ENCODE assay signal across 20 cellular contexts in genomic region chr18:11237484-11237883, GRCh38.
DNase-seq lines count a peak whose midpoint lies in the region; ATAC-seq, FAIRE-seq and TF ChIP-seq lines count a peak whose summit lies in the region.
"Had no signal": no experiment of that assay in that cellular context is flagged by ENCODE, and none has a peak within 500 bp of the region (broad histone marks: within the 10 kb centered on the region; RNA-seq: fewer than 3 reads in every experiment).

No MANE protein-coding gene starts in this region.

- no peaks in the 10 kb centered on the region for H3K36me3 ChIP-seq in BLaER1

- peak overlapping the region; percentile 66 for H3K4me2 ChIP-seq in BLaER1

- no peak overlapping the region; the same call in 1 of the 2 replicates for H3K27ac ChIP-seq in BLaER1
- H3K27ac ChIP-seq: 22Rv1, GM23248 had no signal

- no peaks in the 10 kb centered on the region for H3K27me3 ChIP-seq in BLaER1

- no peak overlapping the region for H3K9ac ChIP-seq in BLaER1
- H3K9ac ChIP-seq: GM23248 had no signal

- no peak for TF ChIP-seq POLR2A in GM12891 (IDR thresholded peaks at IDR 0.05; ENCODE audit: low read depth, low read length)

- no peak for ATAC-seq in HG03097 (IDR thresholded peaks at IDR 0.05; ENCODE audit: low FRiP score, unreplicated experiment)

- DNase-seq in GM12891 (ENCODE audit: insufficient read length, low spot score) (no peak), MV-4-11 (lab: John Stamatoyannopoulos, UW) (peak; percentile 63), NCI-H1092 treated with DMSO at 0.1 percent for 48 hours (lab: John Stamatoyannopoulos, UW) (no peak)
- DNase-seq in stimulated activated CD4-positive, alpha-beta T cell treated with anti-CD3 and anti-CD28 coated beads, Interleukin-4, amount 100 ng/mL, for 24 hours, result no peak
- DNase-seq: C1 segment of cervical spinal cord; Calu3; CD4-positive, alpha-beta memory T cell; COR-L47; DMS53; DMS79 treated with DMSO at 0.1 percent for 48 hours; GF-D8; GM23248; H7; HCEC 1CT had no signal

- no peaks in the 10 kb centered on the region for H4K20me1 ChIP-seq in BLaER1

- H3K4me3 ChIP-seq in BLaER1, result no peak overlapping the region
- H3K4me3 ChIP-seq: GM23248 had no signal

- H3K4me1 ChIP-seq in BLaER1, result peaks cover 17% of the 10 kb centered on the region

- no peak for FAIRE-seq in GM12891 (lab: Jason Lieb, UNC)
- FAIRE-seq: A204.1, GM18507, H1 had no signal

- H3K9me3 ChIP-seq in BLaER1, result no peaks in the 10 kb centered on the region

TF ChIP-seq in GM12891, 5 proteins besides CTCF, POLR2A, EP300 and RAD21:
- TF ChIP-seq SPI1 (IDR thresholded peaks at IDR 0.05; ENCODE audit: low read depth, low read length) (peak; percentile 79), TAF1 (IDR thresholded peaks at IDR 0.05; ENCODE audit: low read depth, low read length) (no peak)
